Comparison of ENCODE assay signal across 2 cellular contexts in genomic region chr14:68682166-68683103, GRCh38.
TF ChIP-seq lines count a peak whose summit lies in the region.

No MANE protein-coding gene starts in this region.

TF ChIP-seq in GM23338, 12 proteins besides CTCF, POLR2A, EP300 and RAD21 (continued from another document):
- TF ChIP-seq ZNF462 (CRISPR knock-in tag; IDR thresholded peaks at IDR 0.05) = no peak
- TF ChIP-seq EZH2phosphoT487 (IDR thresholded peaks at IDR 0.05; ENCODE audit: unreplicated experiment) = no peak
- TF ChIP-seq STAT1 (IDR thresholded peaks at IDR 0.05; ENCODE audit: unreplicated experiment) = no peak
- TF ChIP-seq ZNF331 (CRISPR knock-in tag; IDR thresholded peaks at IDR 0.05; ENCODE audit: low read depth) = no peak
TF ChIP-seq in GM23338: peak in this region for 0.

TF ChIP-seq in GM12878, 131 proteins besides CTCF, POLR2A, EP300 and RAD21 (continues in another document):
- no peak for TF ChIP-seq ZNF592 (IDR thresholded peaks at IDR 0.05)
- TF ChIP-seq JUNB (IDR thresholded peaks at IDR 0.05) = no peak
- TF ChIP-seq YBX1 (IDR thresholded peaks at IDR 0.05) = no peak
- TF ChIP-seq POLR2AphosphoS2 (IDR thresholded peaks at IDR 0.05; ENCODE audit: low read depth, low read length) = no peak
- TF ChIP-seq NFIC (IDR thresholded peaks at IDR 0.05; ENCODE audit: low read depth, low read length) = peak; percentile 64; the same call in 1 of the 2 replicates
- no peak for TF ChIP-seq RBBP5 (conservative IDR thresholded peaks at IDR 0.05)
- no peak for TF ChIP-seq FOS (IDR thresholded peaks at IDR 0.05; ENCODE audit: borderline replicate concordance, extremely low read depth, insufficient read length)
- 0 out of 2 replicates have a peak, but pooled peaks have one; percentile 42 for TF ChIP-seq YY1 (IDR thresholded peaks at IDR 0.05; ENCODE audit: low read depth, low read length)
- TF ChIP-seq EGR1 (IDR thresholded peaks at IDR 0.05; ENCODE audit: borderline replicate concordance in 1 of 2, low read depth in 2 of 2, low read length in 2 of 2) = no peak
- TF ChIP-seq ATF2 (IDR thresholded peaks at IDR 0.05; ENCODE audit: low read length) = peak; percentile 51; the same call in 1 of the 2 replicates
- no peak for TF ChIP-seq MXI1 (IDR thresholded peaks at IDR 0.05; ENCODE audit: low read depth, low read length)
- no peak for TF ChIP-seq CUX1 (IDR thresholded peaks at IDR 0.05; ENCODE audit: insufficient replicate concordance, low read depth, low read length)
- TF ChIP-seq IKZF1 (conservative IDR thresholded peaks at IDR 0.05) = no peak
- TF ChIP-seq MTA2 (IDR thresholded peaks at IDR 0.05; ENCODE audit: low read depth) = no peak
- no peak for TF ChIP-seq WRNIP1 (IDR thresholded peaks at IDR 0.05; ENCODE audit: borderline replicate concordance, low read depth, low read length)
- TF ChIP-seq ZNF384 (IDR thresholded peaks at IDR 0.05; ENCODE audit: borderline replicate concordance, low read depth, low read length) = peak; percentile 90
- TF ChIP-seq DPF2 (IDR thresholded peaks at IDR 0.05) = no peak
- TF ChIP-seq IKZF2 (IDR thresholded peaks at IDR 0.05) = peak in 1 of 2 experiments; percentile 42; a peak in 1 of 4 replicates
- TF ChIP-seq CBX5 (IDR thresholded peaks at IDR 0.05; ENCODE audit: low read depth) = no peak
- no peak for TF ChIP-seq RELB (IDR thresholded peaks at IDR 0.05; ENCODE audit: low read depth)
- no peak for TF ChIP-seq CHD1 (IDR thresholded peaks at IDR 0.05; ENCODE audit: low read depth, low read length)
- TF ChIP-seq GATAD2B (conservative IDR thresholded peaks at IDR 0.05; ENCODE audit: low read depth) = no peak
- no peak for TF ChIP-seq STAT1 (conservative IDR thresholded peaks at IDR 0.05)
- TF ChIP-seq SP1 (IDR thresholded peaks at IDR 0.05; ENCODE audit: low read depth, low read length) = peak; percentile 31
- peak; percentile 64; the same call in 1 of the 2 replicates for TF ChIP-seq FOXM1 (IDR thresholded peaks at IDR 0.05; ENCODE audit: low read depth, low read length)
- no peak for TF ChIP-seq POLR2AphosphoS5 (IDR thresholded peaks at IDR 0.05; ENCODE audit: low read length)
- TF ChIP-seq HDGF (IDR thresholded peaks at IDR 0.05) = no peak
- TF ChIP-seq PBX3 (IDR thresholded peaks at IDR 0.05; ENCODE audit: insufficient replicate concordance, low read depth, low read length) = peak; percentile 24
- TF ChIP-seq TARDBP (IDR thresholded peaks at IDR 0.05; ENCODE audit: borderline replicate concordance) = no peak
- no peak for TF ChIP-seq JUND (IDR thresholded peaks at IDR 0.05; ENCODE audit: low read depth, low read length)
- no peak for TF ChIP-seq RCOR1 (conservative IDR thresholded peaks at IDR 0.05; ENCODE audit: low read depth, low read length)
- no peak for TF ChIP-seq SMARCA5 (IDR thresholded peaks at IDR 0.05)
- TF ChIP-seq SMAD5 (IDR thresholded peaks at IDR 0.05; ENCODE audit: low read depth) = no peak
- no peak for TF ChIP-seq BHLHE40 (IDR thresholded peaks at IDR 0.05; ENCODE audit: borderline replicate concordance in 1 of 2, low read depth in 2 of 2, low read length in 1 of 2)
- TF ChIP-seq SUZ12 (IDR thresholded peaks at IDR 0.05; ENCODE audit: unreplicated experiment) = no peak
- no peak for TF ChIP-seq POU2F2 (IDR thresholded peaks at IDR 0.05; ENCODE audit: borderline replicate concordance, low read depth, low read length)
- no peak for TF ChIP-seq ETV6 (conservative IDR thresholded peaks at IDR 0.05 in 1 of 2, IDR thresholded peaks at IDR 0.05 in 1 of 2; ENCODE audit: borderline replicate concordance in 1 of 2, low read depth in 1 of 2)
- TF ChIP-seq IRF4 (IDR thresholded peaks at IDR 0.05; ENCODE audit: low read depth, low read length) = no peak
- TF ChIP-seq MEF2A (IDR thresholded peaks at IDR 0.05; ENCODE audit: insufficient read depth, low read depth, low read length) = peak; percentile 56; the same call in 1 of the 2 replicates
- no peak for TF ChIP-seq E4F1 (IDR thresholded peaks at IDR 0.05; ENCODE audit: borderline replicate concordance, partially characterized antibody)
- TF ChIP-seq RB1 (IDR thresholded peaks at IDR 0.05; ENCODE audit: borderline replicate concordance) = no peak
- peak; percentile 21; the same call in 1 of the 2 replicates for TF ChIP-seq CREM (IDR thresholded peaks at IDR 0.05; ENCODE audit: low read depth)
- TF ChIP-seq CEBPB (IDR thresholded peaks at IDR 0.05; ENCODE audit: borderline replicate concordance in 1 of 2, low read depth in 2 of 2, low read length in 2 of 2) = no peak
- no peak for TF ChIP-seq ATF3 (IDR thresholded peaks at IDR 0.05; ENCODE audit: borderline replicate concordance, extremely low read depth, low read depth, low read length)
